In the genomic region with DNA sequence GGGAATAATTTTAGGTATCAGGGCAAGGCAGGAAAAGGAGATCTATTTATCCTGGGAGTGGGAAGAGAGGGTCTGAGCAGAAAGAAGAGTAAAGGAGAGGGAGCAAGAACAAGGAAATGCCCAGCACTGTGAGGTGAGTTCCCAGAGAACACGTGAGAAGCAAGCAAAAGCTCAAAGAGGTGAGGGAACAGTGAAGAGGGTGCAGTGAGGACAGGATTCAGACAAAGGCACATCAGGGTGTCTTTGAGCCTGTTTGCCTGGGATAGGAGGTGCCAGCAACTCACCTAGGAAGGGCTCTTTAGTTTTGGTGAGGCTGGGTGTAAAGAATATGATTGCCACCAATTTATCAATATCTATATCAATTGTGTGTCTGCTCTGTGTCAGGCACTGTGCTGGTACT, we compare ENCODE assay signal across 1 cellular context.
TF ChIP-seq lines count a peak whose summit lies in the region.

No MANE protein-coding gene starts in this region.

TF ChIP-seq in H1, 55 proteins besides CTCF, POLR2A, EP300 and RAD21:
- TF ChIP-seq, protein P1, sequence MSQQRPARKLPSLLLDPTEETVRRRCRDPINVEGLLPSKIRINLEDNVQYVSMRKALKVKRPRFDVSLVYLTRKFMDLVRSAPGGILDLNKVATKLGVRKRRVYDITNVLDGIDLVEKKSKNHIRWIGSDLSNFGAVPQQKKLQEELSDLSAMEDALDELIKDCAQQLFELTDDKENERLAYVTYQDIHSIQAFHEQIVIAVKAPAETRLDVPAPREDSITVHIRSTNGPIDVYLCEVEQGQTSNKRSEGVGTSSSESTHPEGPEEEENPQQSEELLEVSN (IDR thresholded peaks at IDR 0.05): 0 out of 2 replicates have a peak, but pooled peaks have one; percentile 27
- no peak for TF ChIP-seq TCF12 (IDR thresholded peaks at IDR 0.05; ENCODE audit: low read depth, low read length)
